ENCODE assay signal across 20 cellular contexts in the genomic region with DNA sequence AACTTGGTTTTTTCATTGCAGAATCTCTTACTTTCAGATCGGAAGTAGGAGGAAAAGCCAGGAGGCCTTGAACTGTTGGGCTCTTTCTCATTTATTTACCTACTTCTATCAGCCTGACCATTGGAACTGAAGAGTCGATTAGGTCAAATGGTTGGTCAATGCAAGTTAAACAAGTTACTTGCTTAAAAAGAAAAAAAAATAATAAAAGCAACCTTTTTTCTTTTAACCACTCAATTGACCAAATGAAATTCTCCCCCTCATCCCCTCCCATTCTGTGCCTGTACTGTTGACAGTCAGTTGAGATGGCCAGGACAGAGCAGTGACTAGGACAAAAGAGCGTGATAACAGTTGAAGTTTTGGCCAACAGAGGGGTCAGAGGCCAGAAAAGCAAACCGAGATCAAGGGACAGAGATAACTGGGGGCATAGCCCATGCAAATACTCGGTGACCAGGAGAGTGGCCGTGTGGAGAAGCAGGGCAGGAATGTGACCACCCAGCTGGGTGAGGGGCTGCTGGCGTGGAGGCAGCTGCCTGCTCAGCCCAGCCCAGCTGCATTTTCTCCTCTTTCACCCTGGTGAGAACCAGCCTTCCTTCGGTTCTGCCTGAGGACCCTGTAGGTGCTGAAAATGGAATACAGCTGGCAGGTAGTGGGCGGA.
DNase-seq lines count a peak whose midpoint lies in the region; TF ChIP-seq lines count a peak whose summit lies in the region.
"Had no signal": no experiment of that assay in that cellular context is flagged by ENCODE, and none has a peak within 500 bp of the region (broad histone marks: within the 10 kb centered on the region; RNA-seq: fewer than 3 reads in every experiment).

No MANE protein-coding gene starts in this region.

- peak overlapping the region; percentile 36 for H3K4me2 ChIP-seq in hepatocyte
- H3K4me2 ChIP-seq: A549 had no signal

- H3K79me2 ChIP-seq in hepatocyte: no peaks in the 10 kb centered on the region

- no peaks in the 10 kb centered on the region for H3K4me1 Mint-ChIP-seq in Calu3 (ENCODE audit: low read depth, unreplicated experiment)
- H3K4me1 Mint-ChIP-seq: activated CD4-positive, alpha-beta T cell treated with anti-CD3 and anti-CD28 coated beads, Interleukin-2, amount 10 ng/mL, durations not matched to agents 24 days and 14 days had no signal

- H3K4me1 ChIP-seq in cardiac muscle cell (ENCODE audit: low read depth): peaks cover 13% of the 10 kb centered on the region
- no peaks in the 10 kb centered on the region for H3K4me1 ChIP-seq in right atrium auricular region
- H3K4me1 ChIP-seq in hepatocyte (ENCODE audit: insufficient read depth): peaks cover 10% of the 10 kb centered on the region
- H3K4me1 ChIP-seq in urinary bladder (ENCODE audit: insufficient read depth): no peaks in the 10 kb centered on the region
- H3K4me1 ChIP-seq: A549 had no signal

- H3K36me3 ChIP-seq in cardiac muscle cell (no peaks in the 10 kb centered on the region), right atrium auricular region (no peaks in the 10 kb centered on the region), hepatocyte (replicated peaks; ENCODE audit: insufficient read depth, low read depth) (no peaks in the 10 kb centered on the region), urinary bladder (ENCODE audit: insufficient read depth) (no peaks in the 10 kb centered on the region)
- H3K36me3 ChIP-seq: neutrophil had no signal

- H3K4me3 Mint-ChIP-seq in Calu3 (ENCODE audit: low read depth, unreplicated experiment): no peak overlapping the region
- H3K4me3 Mint-ChIP-seq: activated CD4-positive, alpha-beta T cell treated with anti-CD3 and anti-CD28 coated beads, Interleukin-2, amount 10 ng/mL, durations not matched to agents 24 days and 14 days; brain had no signal

- H3K27ac ChIP-seq in cardiac muscle cell: peak overlapping the region; percentile 6
- no peak overlapping the region for H3K27ac ChIP-seq in right atrium auricular region
- H3K27ac ChIP-seq in hepatocyte: peak overlapping the region; percentile 80
- peak overlapping the region; percentile 43 for H3K27ac ChIP-seq in urinary bladder (ENCODE audit: low read depth)
- H3K27ac ChIP-seq: A549, coronary artery, neutrophil had no signal

- no peaks in the 10 kb centered on the region for H4K20me1 ChIP-seq in hepatocyte (ENCODE audit: insufficient read depth, poor library complexity, severe bottlenecking)

- H3K4me3 ChIP-seq in cardiac muscle cell: no peak overlapping the region
- no peak overlapping the region for H3K4me3 ChIP-seq in right atrium auricular region
- H3K4me3 ChIP-seq in hepatocyte: no peak overlapping the region
- H3K4me3 ChIP-seq in urinary bladder (ENCODE audit: low read depth, low read length): no peak overlapping the region
- H3K4me3 ChIP-seq: A549, coronary artery had no signal

- H3K9me3 Mint-ChIP-seq in Calu3 (ENCODE audit: low read depth, unreplicated experiment): peaks cover 16% of the 10 kb centered on the region
- H3K9me3 Mint-ChIP-seq: activated CD4-positive, alpha-beta T cell treated with anti-CD3 and anti-CD28 coated beads, Interleukin-2, amount 10 ng/mL, durations not matched to agents 24 days and 14 days; brain had no signal

- H3K36me3 Mint-ChIP-seq in Calu3 (ENCODE audit: insufficient read depth, unreplicated experiment): no peaks in the 10 kb centered on the region
- H3K36me3 Mint-ChIP-seq: brain had no signal

- CTCF ChIA-PET in Calu3 (lab: Charles Lee): no interaction called here

- TF ChIP-seq CTCF in cardiac muscle cell (IDR thresholded peaks at IDR 0.05; ENCODE audit: low read depth, low read length) (no peak), right atrium auricular region (IDR thresholded peaks at IDR 0.05) (no peak), hepatocyte (IDR thresholded peaks at IDR 0.05; ENCODE audit: poor library complexity) (no peak), Calu3 (IDR thresholded peaks at IDR 0.05; ENCODE audit: unreplicated experiment) (no peak)

- DNase-seq in cardiac muscle cell (ENCODE audit: low read depth in 1 of 2, low spot score in 1 of 2) (peak in 1 of 2 donors; percentile 44), right atrium auricular region (ENCODE audit: low spot score) (no peak), hepatocyte (ENCODE audit: low spot score) (no peak), myocyte (ENCODE audit: low read depth) (peak; percentile 4), NAMALWA (ENCODE audit: low spot score) (no peak), medulla oblongata (ENCODE audit: extremely low spot score) (no peak), Calu3 (no peak)
- DNase-seq: activated CD4-positive, alpha-beta T cell treated with anti-CD3 and anti-CD28 coated beads, Interleukin-2, amount 10 ng/mL, durations not matched to agents 24 days and 14 days; C1 segment of cervical spinal cord; kidney; NCI-H1417; NCI-H526; Right ventricle myocardium superior; stimulated activated CD8-positive, alpha-beta memory T cell treated with anti-CD3 and anti-CD28 coated beads, Interleukin-4, amount 100 ng/mL, for 48 hours; T-helper 1 cell had no signal

- H3K9me3 ChIP-seq in cardiac muscle cell (ENCODE audit: low read depth) (no peaks in the 10 kb centered on the region), right atrium auricular region (no peaks in the 10 kb centered on the region), hepatocyte (ENCODE audit: low read depth) (no peaks in the 10 kb centered on the region)
- H3K9me3 ChIP-seq: A549, neutrophil had no signal

- H3K27ac Mint-ChIP-seq in Calu3 (ENCODE audit: unreplicated experiment): no peak overlapping the region
- H3K27ac Mint-ChIP-seq: activated CD4-positive, alpha-beta T cell treated with anti-CD3 and anti-CD28 coated beads, Interleukin-2, amount 10 ng/mL, durations not matched to agents 24 days and 14 days had no signal

- H3K27me3 Mint-ChIP-seq in Calu3 (ENCODE audit: unreplicated experiment): no peaks in the 10 kb centered on the region
- H3K27me3 Mint-ChIP-seq: brain had no signal

- WGBS in hepatocyte (ENCODE audit: low lambda C conversion rate, missing lambda C conversion rate): 33% methylated on average over 9 of the region's 9 CpGs
- WGBS in urinary bladder: 44% methylated on average over 9 of the region's 9 CpGs

- intact Hi-C loops in Calu3 (cut with micrococcal nuclease; ENCODE audit: unreplicated experiment): no loop called here

- no TSS peak for BruUV-seq in Calu3 (replicated peaks; lab: Mats Ljungman, UMichigan)

- H3K9me2 ChIP-seq in hepatocyte (replicated peaks; ENCODE audit: insufficient read depth): no peaks in the 10 kb centered on the region

- H3K27me3 ChIP-seq in cardiac muscle cell: no peaks in the 10 kb centered on the region
- H3K27me3 ChIP-seq in right atrium auricular region: no peaks in the 10 kb centered on the region
- no peaks in the 10 kb centered on the region for H3K27me3 ChIP-seq in hepatocyte
- H3K27me3 ChIP-seq: neutrophil had no signal

- H2AFZ ChIP-seq in hepatocyte: peak overlapping the region; percentile 13

Comparison
In these comparisons a context has a peak if more than half of its experiments do, and no peak if none do; other contexts are left out.
1. H3K27ac ChIP-seq: peak in cardiac muscle cell (single experiment), hepatocyte (single experiment) and urinary bladder (single experiment); none in right atrium auricular region (0 of 2).